Comparison of ENCODE assay signal across 8 cellular contexts in the genomic region with DNA sequence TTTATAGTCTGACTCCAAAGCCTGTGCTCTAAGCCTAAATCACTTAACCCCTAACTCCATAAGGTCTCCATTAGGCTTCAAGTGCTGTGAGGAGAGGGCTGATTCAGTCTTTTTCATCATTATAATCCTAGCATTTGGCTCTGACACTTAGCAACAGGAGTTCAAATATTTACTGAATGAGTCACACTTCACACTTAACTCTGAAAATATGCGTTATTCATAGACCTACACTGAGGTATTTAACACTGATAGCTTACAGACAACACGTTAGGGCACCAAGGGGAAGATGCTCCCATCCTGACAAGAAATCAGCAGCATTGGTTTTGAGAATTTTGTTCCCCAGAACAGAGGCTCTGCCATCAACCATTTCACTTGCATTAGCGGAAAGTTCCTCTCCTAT. TPM values are rescaled to one million over a fixed set of nuclear protein-coding genes. Genes with fewer than 3 reads are reported as not detected.
DNase-seq lines count a peak whose midpoint lies in the region; ATAC-seq and TF ChIP-seq lines count a peak whose summit lies in the region.

No MANE protein-coding gene starts in this region.

- BruUV-seq in mammary epithelial cell (replicated peaks; lab: Mats Ljungman, UMichigan): no TSS peak

- H4K8ac ChIP-seq in mesenchymal stem cell (ENCODE audit: low read length): no peak overlapping the region

- no peak overlapping the region for H3K18ac ChIP-seq in mesenchymal stem cell (ENCODE audit: low read depth in 1 of 2, low read length in 2 of 2)

- no peak overlapping the region for H3K23ac ChIP-seq in mesenchymal stem cell (ENCODE audit: low read length in 2 of 2)

- no peak overlapping the region for H2BK12ac ChIP-seq in mesenchymal stem cell (ENCODE audit: low read length in 2 of 2)

- in situ Hi-C loops in mammary epithelial cell (cut with MboI; ENCODE audit: low sequenced_read_pairs in 2 of 2): no loop called here

- dilution Hi-C loops in mammary epithelial cell (cut with HindIII; ENCODE audit: low sequenced_read_pairs): loop anchor here (5.0 kb wide), 2 partner anchors 50 to 115 kb away; no protein-coding TSS in a partner anchor

- H2BK5ac ChIP-seq in mesenchymal stem cell (ENCODE audit: low read depth, low read length, poor library complexity, severe bottlenecking): no peak overlapping the region

- WGBS in mammary epithelial cell (ENCODE audit: low coverage, missing lambda C conversion rate): 19% methylated on average over 3 of the region's 3 CpGs
- WGBS in mesenchymal stem cell: 0% methylated on average over 2 of the region's 3 CpGs

- peaks cover 23% of the 10 kb centered on the region for H3K79me1 ChIP-seq in mesenchymal stem cell (replicated peaks; ENCODE audit: low read length, poor library complexity, severe bottlenecking)

- no peak overlapping the region for H2BK120ac ChIP-seq in mesenchymal stem cell (ENCODE audit: low read depth, low read length)

- no peak for ATAC-seq in GM18520 (IDR thresholded peaks at IDR 0.05; ENCODE audit: unreplicated experiment)
- no peak for ATAC-seq in HG02884 (IDR thresholded peaks at IDR 0.05; ENCODE audit: unreplicated experiment)

- H3K4me2 ChIP-seq in mammary epithelial cell (ENCODE audit: insufficient read depth, low read depth, low read length): peak overlapping the region; percentile 66
- no peak overlapping the region for H3K4me2 ChIP-seq in mesenchymal stem cell (ENCODE audit: low read length, poor library complexity, severe bottlenecking)

- H3K79me2 ChIP-seq in mammary epithelial cell (ENCODE audit: insufficient read depth, low read length): peaks cover 41% of the 10 kb centered on the region

- H3K9me3 ChIP-seq in MG63: no peaks in the 10 kb centered on the region
- no peaks in the 10 kb centered on the region for H3K9me3 ChIP-seq in mammary epithelial cell (replicated peaks; ENCODE audit: insufficient read depth, low read length)
- H3K9me3 ChIP-seq in mesenchymal stem cell (ENCODE audit: control insufficient read depth, low read length): no peaks in the 10 kb centered on the region

- H3K14ac ChIP-seq in mesenchymal stem cell (ENCODE audit: low read length in 2 of 2): no peak overlapping the region

- no peak overlapping the region for H3K4ac ChIP-seq in mesenchymal stem cell (ENCODE audit: low read depth in 1 of 2, low read length in 2 of 2)

- H2AFZ ChIP-seq in mammary epithelial cell (ENCODE audit: low read depth, low read length): no peak overlapping the region
- H2AFZ ChIP-seq in mesenchymal stem cell (ENCODE audit: low read depth, low read length): no peak overlapping the region

- H3K4me3 ChIP-seq in MG63: no peak overlapping the region
- no peak overlapping the region for H3K4me3 ChIP-seq in mammary epithelial cell (replicated peaks in 1 of 3; ENCODE audit: insufficient read depth in 1 of 3, low read depth in 2 of 3, low read length in 3 of 3)
- H3K4me3 ChIP-seq in mesenchymal stem cell (ENCODE audit: insufficient read depth in 1 of 2, low read depth in 1 of 2, low read length in 2 of 2): no peak overlapping the region

- TF ChIP-seq CTCF in mammary epithelial cell (conservative IDR thresholded peaks at IDR 0.05 in 1 of 2, IDR thresholded peaks at IDR 0.05 in 1 of 2; ENCODE audit: extremely low read depth in 1 of 2, insufficient read depth in 1 of 2, low read depth in 1 of 2, low read length in 2 of 2): no peak

- no peak overlapping the region for H4K91ac ChIP-seq in mesenchymal stem cell (ENCODE audit: low read length)

- intact Hi-C loops in mammary epithelial cell (cut with micrococcal nuclease): loop anchor here (1.0 to 5.0 kb wide), 3 partner anchors 29 to 110 kb away; a partner anchor contains a TSS

- DNase-seq in COLO668 (lab: John Stamatoyannopoulos, UW; ENCODE audit: unreplicated experiment): peak; percentile 14
- peak; percentile 8 for DNase-seq in MG63
- peak; percentile 87 for DNase-seq in mammary epithelial cell
- DNase-seq in mesenchymal stem cell: peak; percentile 77
- no peak for DNase-seq in NK-92 treated with Interleukin-12 subunit alpha and Interleukin-12 subunit beta, amount 100 ng/mL, for 24 hours (lab: John Stamatoyannopoulos, UW)
- no peak for DNase-seq in SKM-1 treated with dmso at 0.1 percent for 144 hours (lab: John Stamatoyannopoulos, UW; ENCODE audit: unreplicated experiment)

- H3K36me3 ChIP-seq in MG63: peaks cover 54% of the 10 kb centered on the region
- peaks cover 4% of the 10 kb centered on the region for H3K36me3 ChIP-seq in mammary epithelial cell (ENCODE audit: insufficient read depth, low read length)
- H3K36me3 ChIP-seq in mesenchymal stem cell (ENCODE audit: control insufficient read depth in 1 of 2, insufficient read depth in 2 of 2, low read depth in 1 of 2, low read length in 2 of 2): peaks cover 6 to 31% of the 10 kb centered on the region in 2 experiments

- CTCF ChIA-PET in mammary epithelial cell (lab: Charles Lee; ENCODE audit: low non-redundant PET): interaction anchor here (0.5 kb wide), 2 partner anchors 36 to 403 kb away, joined by 3 to 32 read pairs; no protein-coding TSS in a partner anchor

- peak overlapping the region; percentile 65 for H3K9ac ChIP-seq in mammary epithelial cell (ENCODE audit: insufficient read depth, low read length)
- H3K9ac ChIP-seq in mesenchymal stem cell (ENCODE audit: low read length): peak overlapping the region; percentile 51

- H3K27me3 ChIP-seq in MG63 (no peaks in the 10 kb centered on the region), mammary epithelial cell (ENCODE audit: insufficient read depth, low read length) (no peaks in the 10 kb centered on the region), mesenchymal stem cell (ENCODE audit: control insufficient read depth in 1 of 2, insufficient read depth in 1 of 2, low read length in 2 of 2) (no peaks in the 10 kb centered on the region)

- peaks cover 32% of the 10 kb centered on the region for H3K4me1 ChIP-seq in mammary epithelial cell (ENCODE audit: insufficient read depth, low read length)
- peaks cover 9% of the 10 kb centered on the region for H3K4me1 ChIP-seq in mesenchymal stem cell (ENCODE audit: control insufficient read depth, insufficient read depth, low read depth, low read length)

- H3K27ac ChIP-seq in mammary epithelial cell (ENCODE audit: insufficient read depth, low read depth, low read length) (peak overlapping the region; percentile 96), mesenchymal stem cell (ENCODE audit: low read length, poor library complexity, severe bottlenecking) (peak overlapping the region; percentile 88)

- no peak overlapping the region for H2AK5ac ChIP-seq in mesenchymal stem cell (ENCODE audit: low read length, severe bottlenecking)

- no peaks in the 10 kb centered on the region for H4K20me1 ChIP-seq in mammary epithelial cell (ENCODE audit: insufficient read depth, low read length)

- no peak overlapping the region for H2BK15ac ChIP-seq in mesenchymal stem cell (ENCODE audit: low read depth, poor library complexity, severe bottlenecking)

RNA-seq across cellular contexts. Expression of a gene that starts 53.5 kb away (rescaled TPM):
- total RNA-seq in MG63 (2014; rRNA removed; shearing (Covaris generic); ENCODE audit: low replicate concordance): 19.0 and 26.0 TPM in 2 replicates
- 10 to 100 TPM; 15.2 to 20.7 TPM for total RNA-seq in mammary epithelial cell
- 9.3 TPM for polyA plus RNA-seq in mammary epithelial cell
- polyA minus RNA-seq in mammary epithelial cell: 37.2 TPM
- polyA plus RNA-seq in mesenchymal stem cell (2013, experiment 1 of 2): 10.3 TPM
- polyA plus RNA-seq in mesenchymal stem cell (2013, experiment 2 of 2): 9.6 TPM

Comparison
In these comparisons a context has a peak if more than half of its experiments do, and no peak if none do; other contexts are left out.
1. DNase-seq: peak in COLO668 (single experiment), MG63 (single experiment), mammary epithelial cell (single experiment) and mesenchymal stem cell (single experiment); none in NK-92 treated with Interleukin-12 subunit alpha and Interleukin-12 subunit beta, amount 100 ng/mL, for 24 hours (single experiment) and SKM-1 treated with dmso at 0.1 percent for 144 hours (single experiment).